Comparison of ENCODE assay signal across 8 cellular contexts in genomic region chr16:3182608-3183444, GRCh38. TPM values are rescaled to one million over a fixed set of nuclear protein-coding genes. Genes with fewer than 3 reads are reported as not detected.
DNase-seq lines count a peak whose midpoint lies in the region; ATAC-seq, FAIRE-seq and TF ChIP-seq lines count a peak whose summit lies in the region.

No MANE protein-coding gene starts in this region.

- CTCF ChIA-PET in K562 (lab: Yijun Ruan, JAX; ENCODE audit: low intra/inter-chr PET ratio): no interaction called here

- FAIRE-seq in K562 (lab: Jason Lieb, UNC): peak; percentile 51
- no peak for FAIRE-seq in frontal cortex (lab: Jason Lieb, UNC)

- H3K27me3 ChIP-seq in Peyer's patch (peaks cover 0 to 41% of the 10 kb centered on the region in 2 donors), K562 (ENCODE audit: control insufficient read depth in 2 of 2, insufficient read depth in 2 of 2, low read length in 2 of 2) (no peaks in the 10 kb centered on the region)

- H3K4me2 ChIP-seq in K562 (ENCODE audit: insufficient read depth, low read length): peak overlapping the region; percentile 91

- H3K36me3 ChIP-seq in Peyer's patch (no peaks in the 10 kb centered on the region), K562 (ENCODE audit: control insufficient read depth, insufficient read depth, low read length) (no peaks in the 10 kb centered on the region)

- H3K27me3 Mint-ChIP-seq in immature natural killer cell (ENCODE audit: low read depth in 3 of 3): peaks cover 27 to 70% (median 69%) of the 10 kb centered on the region in 3 donors

- peaks cover 23 to 32% of the 10 kb centered on the region in 2 donors for H3K4me1 Mint-ChIP-seq in immature natural killer cell
- peaks cover 30% of the 10 kb centered on the region for H3K4me1 Mint-ChIP-seq in stimulated activated effector memory CD8-positive, alpha-beta T cell treated with anti-CD3 and anti-CD28 coated beads, Interleukin-12 subunit alpha, Interleukin-12 subunit beta, amount 100 ng/mL, for 72 hours

- POLR2A ChIA-PET in K562 (lab: Yijun Ruan, JAX): interaction anchor here (0.6 to 1.6 kb wide), 9 partner anchors 8 to 175 kb away, joined by 3 to 4 read pairs (median 3); no protein-coding TSS in a partner anchor

- peak; percentile 53 for DNase-seq in NCI-H2171 treated with DMSO at 0.1 percent for 48 hours (lab: John Stamatoyannopoulos, UW)
- no peak for DNase-seq in NCI-H2171 (lab: John Stamatoyannopoulos, UW)
- DNase-seq in Peyer's patch: peak in 2 of 3 donors; percentile 38 to 67
- peak; percentile 62 to 86 (median 69) for DNase-seq in K562 (ENCODE audit: extremely low read depth in 1 of 4, low spot score in 3 of 4)
- DNase-seq in immature natural killer cell: peak in 2 of 3 donors; percentile 39 to 50
- DNase-seq in stimulated activated effector memory CD8-positive, alpha-beta T cell treated with anti-CD3 and anti-CD28 coated beads, Interleukin-12 subunit alpha, Interleukin-12 subunit beta, amount 100 ng/mL, for 72 hours (ENCODE audit: low spot score in 2 of 2): peak; percentile 55 to 83
- no peak for DNase-seq in frontal cortex (ENCODE audit: low spot score in 2 of 2)

- peak overlapping the region in 3 of 6 donors; percentile 62 to 86 (median 64) for H3K27ac Mint-ChIP-seq in immature natural killer cell
- H3K27ac Mint-ChIP-seq in stimulated activated effector memory CD8-positive, alpha-beta T cell treated with anti-CD3 and anti-CD28 coated beads, Interleukin-12 subunit alpha, Interleukin-12 subunit beta, amount 100 ng/mL, for 72 hours: peak overlapping the region; percentile 98

- H3K4me1 ChIP-seq in Peyer's patch (peaks cover 0 to 14% (median 11%) of the 10 kb centered on the region in 4 donors), K562 (replicated peaks in 1 of 2; ENCODE audit: control insufficient read depth in 2 of 2, insufficient read depth in 2 of 2, low read length in 2 of 2) (peaks cover 13 to 31% of the 10 kb centered on the region in 2 experiments; a peak in 4 of 5 replicates)

- peak; percentile 86 for ATAC-seq in K562
- peak; percentile 69 for ATAC-seq in stimulated activated effector memory CD8-positive, alpha-beta T cell treated with anti-CD3 and anti-CD28 coated beads, Interleukin-12 subunit alpha, Interleukin-12 subunit beta, amount 100 ng/mL, for 72 hours
- no peak for ATAC-seq in HG02588 (IDR thresholded peaks at IDR 0.05; ENCODE audit: unreplicated experiment)

- peak overlapping the region; percentile 67 to 93 for H3K9ac ChIP-seq in K562 (ENCODE audit: insufficient read depth in 1 of 2, low read depth in 2 of 2, low read length in 2 of 2)

- TF ChIP-seq POLR2A in Peyer's patch (IDR thresholded peaks at IDR 0.05) (no peak), K562 (conservative IDR thresholded peaks at IDR 0.05) (0 out of 2 replicates have a peak, but pooled peaks have one; percentile 38)

- H3K79me2 ChIP-seq in K562 (ENCODE audit: control insufficient read depth, insufficient read depth, low read length): no peaks in the 10 kb centered on the region

- TF ChIP-seq CTCF in Peyer's patch (IDR thresholded peaks at IDR 0.05) (peak in 4 of 6 experiments; percentile 17 to 31 (median 23)), K562 (IDR thresholded peaks at IDR 0.05 in 2 of 3, conservative IDR thresholded peaks at IDR 0.05 in 1 of 3; ENCODE audit: insufficient read depth in 2 of 3, low read depth in 1 of 3, low read length in 3 of 3) (peak; percentile 62 to 83 (median 74))

- in situ Hi-C loops in K562 (cut with MboI): no loop called here

- H3K27ac ChIP-seq in Peyer's patch (no peak overlapping the region), K562 (ENCODE audit: extremely low read depth, low read depth, low read length) (peak overlapping the region; percentile 52; the same call in 2 of the 3 replicates)

- intact Hi-C loops in K562 (cut with micrococcal nuclease): loop anchor here (10.0 kb wide), 1 partner anchor 322 kb away; the partner anchor contains the start of gene CLUAP1

- H3K4me3 ChIP-seq in Peyer's patch (peak overlapping the region in 3 of 4 donors; percentile 32 to 40 (median 34)), K562 (peak overlapping the region; percentile 62)

- H3K9me3 ChIP-seq in Peyer's patch: no peaks in the 10 kb centered on the region
- no peaks in the 10 kb centered on the region for H3K9me3 ChIP-seq in K562 (replicated peaks; ENCODE audit: control insufficient read depth, insufficient read depth, low read depth, low read length)

- WGBS in K562 (ENCODE audit: insufficient coverage, low coverage, missing lambda C conversion rate): under 1% methylated on average over 61 of the region's 72 CpGs

- H3K9me1 ChIP-seq in K562 (ENCODE audit: control insufficient read depth, insufficient read depth, low read length): no peaks in the 10 kb centered on the region

- TF ChIP-seq EP300 in K562 (IDR thresholded peaks at IDR 0.05; ENCODE audit: low read length): peak; percentile 37

- peaks cover 0 to 6% (median 0%) of the 10 kb centered on the region in 3 donors for H3K36me3 Mint-ChIP-seq in immature natural killer cell
- H3K36me3 Mint-ChIP-seq in stimulated activated effector memory CD8-positive, alpha-beta T cell treated with anti-CD3 and anti-CD28 coated beads, Interleukin-12 subunit alpha, Interleukin-12 subunit beta, amount 100 ng/mL, for 72 hours: peaks cover 32% of the 10 kb centered on the region

- peak overlapping the region; percentile 73 to 91 (median 84) for H3K4me3 Mint-ChIP-seq in immature natural killer cell
- peak overlapping the region; percentile 77 for H3K4me3 Mint-ChIP-seq in stimulated activated effector memory CD8-positive, alpha-beta T cell treated with anti-CD3 and anti-CD28 coated beads, Interleukin-12 subunit alpha, Interleukin-12 subunit beta, amount 100 ng/mL, for 72 hours

- H3K9me3 Mint-ChIP-seq in immature natural killer cell: peaks cover 0 to 1% (median 0%) of the 10 kb centered on the region in 6 donors
- H3K9me3 Mint-ChIP-seq in stimulated activated effector memory CD8-positive, alpha-beta T cell treated with anti-CD3 and anti-CD28 coated beads, Interleukin-12 subunit alpha, Interleukin-12 subunit beta, amount 100 ng/mL, for 72 hours: no peaks in the 10 kb centered on the region

- no peaks in the 10 kb centered on the region for H4K20me1 ChIP-seq in K562 (replicated peaks; ENCODE audit: control insufficient read depth, insufficient read depth, low read length)

- H2AFZ ChIP-seq in K562 (ENCODE audit: low read depth, low read length): peak overlapping the region; percentile 98

- no TSS peak for BruUV-seq in K562 (replicated peaks; lab: Mats Ljungman, UMichigan)

- peak in 1 of 2 experiments; percentile 63; a peak in 3 of 4 replicates for TF ChIP-seq RAD21 in K562 (CRISPR knock-in tag; conservative IDR thresholded peaks at IDR 0.05 in 1 of 2, IDR thresholded peaks at IDR 0.05 in 1 of 2)

RNA-seq across cellular contexts. Expression of gene OR1F1, which starts 5.2 kb away (rescaled TPM):
- total RNA-seq in Peyer's patch: not detected
- total RNA-seq in K562 (2011; cell fraction: chromatin; rRNA removed; ENCODE audit: low replicate concordance): 0.81 and 1.4 TPM in 2 replicates
- total RNA-seq in K562 (2011; cell fraction: nucleolus; rRNA removed): 1.3 and 1.8 TPM in 2 replicates
- 0.73 and 2.6 TPM in 2 replicates for total RNA-seq in K562 (2011; cell fraction: nucleoplasm; rRNA removed)
- total RNA-seq in K562 (2014; rRNA removed): 0.45 TPM in 1 of 2 replicates, not detected in the other
- 0.15 and 0.54 TPM in 2 replicates for total RNA-seq in K562 (2014; rRNA removed; fragmentation: Illumina TruSeq; extraction: Trizol)
- total RNA-seq in K562 (2015; rRNA removed; fragmentation: Illumina TruSeq; extraction: Trizol): 0.23 TPM in 1 of 2 replicates, not detected in the other
- total RNA-seq in K562 (2021): 0.22 TPM in 1 of 2 replicates, not detected in the other
- 0.46 TPM in 2 replicates for polyA plus RNA-seq in K562 (2011; rRNA removed)
- 1.1 and 1.3 TPM in 2 replicates for polyA plus RNA-seq in K562 (2011; cell fraction: cytosol; rRNA removed)
- polyA plus RNA-seq in K562 (2011; cell fraction: nucleus; rRNA removed): 0.57 and 1.0 TPM in 2 replicates
- 0.08 and 0.11 TPM in 2 replicates for polyA plus RNA-seq in K562 (2012)
- polyA plus RNA-seq in K562 (2014; fragmentation: Illumina TruSeq; extraction: Trizol): 0.30 and 0.61 TPM in 2 replicates
- not detected for polyA plus RNA-seq in K562 (2014; fragmentation: Nextera tagmentation; extraction: Ambion mirVana)
- polyA plus RNA-seq in K562 (2014; rRNA removed): 0.12 and 0.25 TPM in 2 replicates
- polyA minus RNA-seq in K562 (2011; rRNA and poly(A)+ RNA removed): 0.84 and 2.9 TPM in 2 replicates
- polyA minus RNA-seq in K562 (2011; cell fraction: cytosol; rRNA and poly(A)+ RNA removed): 2.0 TPM in 1 of 2 replicates, not detected in the other
- 0.44 TPM in 1 of 2 replicates, not detected in the other for polyA minus RNA-seq in K562 (2011; cell fraction: nucleus; rRNA and poly(A)+ RNA removed)
- polyA plus RNA-seq in immature natural killer cell: not detected
- total RNA-seq in frontal cortex: 0.41 TPM

RNA-seq across cellular contexts. Expression of gene ZNF213, which starts 48.0 kb away (rescaled TPM):
- 10 to 100 TPM; 14.9 to 40.6 (median 18.4) TPM for total RNA-seq in Peyer's patch
- 3.3 and 8.4 TPM in 2 replicates for total RNA-seq in K562 (2011; cell fraction: chromatin; rRNA removed; ENCODE audit: low replicate concordance)
- total RNA-seq in K562 (2011; cell fraction: nucleolus; rRNA removed): 6.6 and 7.7 TPM in 2 replicates
- total RNA-seq in K562 (2011; cell fraction: nucleoplasm; rRNA removed): 4.5 and 4.7 TPM in 2 replicates
- total RNA-seq in K562 (2014; rRNA removed): 2.7 and 3.2 TPM in 2 replicates
- total RNA-seq in K562 (2014; rRNA removed; fragmentation: Illumina TruSeq; extraction: Trizol): 0.61 and 0.84 TPM in 2 replicates
- 1.8 and 2.1 TPM in 2 replicates for total RNA-seq in K562 (2015; rRNA removed; fragmentation: Illumina TruSeq; extraction: Trizol)
- total RNA-seq in K562 (2021): 9.3 and 10.0 TPM in 2 replicates
- 0.74 and 1.2 TPM in 2 replicates for polyA plus RNA-seq in K562 (2011; rRNA removed)
- 0.93 and 2.0 TPM in 2 replicates for polyA plus RNA-seq in K562 (2011; cell fraction: cytosol; rRNA removed)
- 3.5 and 6.9 TPM in 2 replicates for polyA plus RNA-seq in K562 (2011; cell fraction: nucleus; rRNA removed)
- polyA plus RNA-seq in K562 (2012): 6.1 and 13.6 TPM in 2 replicates
- polyA plus RNA-seq in K562 (2014; fragmentation: Illumina TruSeq; extraction: Trizol): 1.8 and 5.0 TPM in 2 replicates
- under 1 TPM; 0.49 to 0.62 TPM for polyA plus RNA-seq in K562 (2014; fragmentation: Nextera tagmentation; extraction: Ambion mirVana)
- polyA plus RNA-seq in K562 (2014; rRNA removed): 3.1 and 3.2 TPM in 2 replicates
- 0.88 and 0.99 TPM in 2 replicates for polyA minus RNA-seq in K562 (2011; rRNA and poly(A)+ RNA removed)
- 3.6 and 7.0 TPM in 2 replicates for polyA minus RNA-seq in K562 (2011; cell fraction: cytosol; rRNA and poly(A)+ RNA removed)
- polyA minus RNA-seq in K562 (2011; cell fraction: nucleus; rRNA and poly(A)+ RNA removed): 3.0 and 3.4 TPM in 2 replicates
- polyA plus RNA-seq in immature natural killer cell: 1 to 10 TPM; 1.7 to 4.5 (median 2.4) TPM
- total RNA-seq in frontal cortex: 6.9 TPM

RNA-seq across cellular contexts. Expression of gene ZNF200, which starts 52.1 kb away (rescaled TPM):
- total RNA-seq in Peyer's patch (10 to 100 TPM in 2 of 4 donors, 1 to 10 TPM in 2; 8.6 to 13.0 (median 10.0) TPM), K562 (2014; rRNA removed) (11.2 and 11.8 TPM in 2 replicates), K562 (2014; rRNA removed; fragmentation: Illumina TruSeq; extraction: Trizol) (11.6 and 15.1 TPM in 2 replicates), K562 (2015; rRNA removed; fragmentation: Illumina TruSeq; extraction: Trizol) (12.1 and 14.5 TPM in 2 replicates), K562 (2021) (9.6 and 11.5 TPM in 2 replicates), frontal cortex (16.7 TPM)
- 21.1 and 31.6 TPM in 2 replicates for total RNA-seq in K562 (2011; cell fraction: chromatin; rRNA removed; ENCODE audit: low replicate concordance)
- 11.8 and 12.5 TPM in 2 replicates for total RNA-seq in K562 (2011; cell fraction: nucleolus; rRNA removed)
- total RNA-seq in K562 (2011; cell fraction: nucleoplasm; rRNA removed): 19.4 and 23.4 TPM in 2 replicates
- polyA plus RNA-seq in K562 (2011; rRNA removed) (5.3 and 6.0 TPM in 2 replicates), K562 (2014; fragmentation: Illumina TruSeq; extraction: Trizol) (9.2 and 11.0 TPM in 2 replicates), K562 (2014; fragmentation: Nextera tagmentation; extraction: Ambion mirVana) (1 to 10 TPM; 4.8 to 6.6 TPM), K562 (2014; rRNA removed) (8.4 and 9.8 TPM in 2 replicates), immature natural killer cell (10 to 100 TPM in 1 of 3 donors, 1 to 10 TPM in 2; 6.2 to 14.5 (median 9.8) TPM)
- 2.3 and 3.2 TPM in 2 replicates for polyA plus RNA-seq in K562 (2011; cell fraction: cytosol; rRNA removed)
- polyA plus RNA-seq in K562 (2011; cell fraction: nucleus; rRNA removed): 10.2 and 11.2 TPM in 2 replicates
- polyA plus RNA-seq in K562 (2012): 7.0 and 8.5 TPM in 2 replicates
- polyA minus RNA-seq in K562 (2011; rRNA and poly(A)+ RNA removed): 9.5 and 11.7 TPM in 2 replicates
- polyA minus RNA-seq in K562 (2011; cell fraction: cytosol; rRNA and poly(A)+ RNA removed): 4.2 and 5.6 TPM in 2 replicates
- polyA minus RNA-seq in K562 (2011; cell fraction: nucleus; rRNA and poly(A)+ RNA removed): 7.8 and 11.9 TPM in 2 replicates

Comparison
In these comparisons a context has a peak if more than half of its experiments do, and no peak if none do; other contexts are left out.
1. DNase-seq: peak in NCI-H2171 treated with DMSO at 0.1 percent for 48 hours (single experiment), Peyer's patch (2 of 3), K562 (4 of 4), immature natural killer cell (2 of 3) and stimulated activated effector memory CD8-positive, alpha-beta T cell treated with anti-CD3 and anti-CD28 coated beads, Interleukin-12 subunit alpha, Interleukin-12 subunit beta, amount 100 ng/mL, for 72 hours (2 of 2); none in NCI-H2171 (single experiment) and frontal cortex (0 of 2).